In genomic region chr22:39953101-39953500, GRCh38 we compare ENCODE assay signal across 26 cellular contexts. TPM values are rescaled to one million over a fixed set of nuclear protein-coding genes. Genes with fewer than 3 reads are reported as not detected.
A peak's percentile ranks its signal among the peaks of the same experiment; 100 is the strongest.
DNase-seq lines count a peak whose midpoint lies in the region; ATAC-seq and TF ChIP-seq lines count a peak whose summit lies in the region.
"Had no signal": no experiment of that assay in that cellular context is flagged by ENCODE, and none has a peak within 500 bp of the region (broad histone marks: within the 10 kb centered on the region; RNA-seq: fewer than 3 reads in every experiment).

No MANE protein-coding gene starts in this region.

- H3K4me3 Mint-ChIP-seq in stimulated activated naive CD8-positive, alpha-beta T cell treated with anti-CD3 and anti-CD28 coated beads, Interleukin-15, Interleukin-2, amounts not matched to agents 100 ng/mL and 50 ng/mL, for 24 hours, result peak overlapping the region; percentile 1
- peak overlapping the region; percentile 74 for H3K4me3 Mint-ChIP-seq in activated T-helper 17 cell treated with anti-CD3 and anti-CD28 coated beads, Interleukin-2, amount 50 U/mL, for 72 hours
- H3K4me3 Mint-ChIP-seq in naive thymus-derived CD4-positive, alpha-beta T cell, result peak overlapping the region in 9 of 10 donors; percentile 55 to 89 (median 80)
- H3K4me3 Mint-ChIP-seq: dendritic cell treated with granulocyte-macrophage colony-stimulating factor and Interleukin-4, amounts not matched to agents 40 ng/mL and 50 ng/mL, for 4 days; H9 had no signal

- ATAC-seq in stimulated activated naive CD8-positive, alpha-beta T cell treated with anti-CD3 and anti-CD28 coated beads, Interleukin-15, Interleukin-2, amounts not matched to agents 100 U/mL and 50 U/mL, for 24 hours, result no peak
- ATAC-seq in activated T-helper 17 cell treated with anti-CD3 and anti-CD28 coated beads, Interleukin-2, amount 50 U/mL, for 72 hours (replicated peaks), result no peak
- no peak for ATAC-seq in naive thymus-derived CD4-positive, alpha-beta T cell
- ATAC-seq: activated CD4-positive, CD25-positive, alpha-beta regulatory T cell treated with anti-CD3 and anti-CD28 coated beads, Interleukin-2, amount 50 U/mL, for 24 hours had no signal

- TF ChIP-seq CTCF in thyroid gland (IDR thresholded peaks at IDR 0.05), result no peak

- H3K27me3 ChIP-seq in naive thymus-derived CD4-positive, alpha-beta T cell (ENCODE audit: control insufficient read depth in 2 of 2, insufficient read depth in 2 of 2, low read length in 2 of 2), result no peaks in the 10 kb centered on the region
- H3K27me3 ChIP-seq in thyroid gland, result no peaks in the 10 kb centered on the region
- H3K27me3 ChIP-seq: adrenal gland, SJCRH30, stomach had no signal

- peaks cover 51 to 86% of the 10 kb centered on the region in 2 donors for H3K4me1 ChIP-seq in naive thymus-derived CD4-positive, alpha-beta T cell (ENCODE audit: control insufficient read depth in 2 of 2, insufficient read depth in 2 of 2, low read length in 2 of 2)
- peaks cover 24 to 35% of the 10 kb centered on the region in 2 donors for H3K4me1 ChIP-seq in thyroid gland
- H3K4me1 ChIP-seq: adrenal gland, prostate gland, SJCRH30 had no signal

- CTCF ChIA-PET in naive thymus-derived CD4-positive, alpha-beta T cell (lab: Charles Lee), result interaction anchor here (0.7 to 2.0 kb wide), 6 partner anchors 10 to 424 kb away, joined by 3 to 10 read pairs (median 4); no protein-coding TSS in a partner anchor

- intact Hi-C loops in naive thymus-derived CD4-positive, alpha-beta T cell (cut with micrococcal nuclease), result loop anchor here in 1 of 2 donors (5.0 kb wide), 1 partner anchor 394 kb away; the partner anchor contains the start of gene ADSL
- intact Hi-C loops in thyroid gland (cut with DNase I), result no loop called here

- H3K9me3 ChIP-seq in naive thymus-derived CD4-positive, alpha-beta T cell (ENCODE audit: control insufficient read depth in 2 of 3, low read length in 3 of 3), result no peaks in the 10 kb centered on the region
- H3K9me3 ChIP-seq in thyroid gland, result no peaks in the 10 kb centered on the region
- H3K9me3 ChIP-seq: adrenal gland, prostate gland, SJCRH30, stomach had no signal

- no peak for TF ChIP-seq POLR2A in thyroid gland (IDR thresholded peaks at IDR 0.05)

- DNase-seq in stimulated activated naive CD8-positive, alpha-beta T cell treated with anti-CD3 and anti-CD28 coated beads, Interleukin-15, Interleukin-2, amounts not matched to agents 100 U/mL and 50 U/mL, for 24 hours, result no peak
- DNase-seq in naive thymus-derived CD4-positive, alpha-beta T cell, result no peak
- no peak for DNase-seq in thyroid gland
- no peak for DNase-seq in DMS79 (lab: John Stamatoyannopoulos, UW)
- DNase-seq in SW 1271 (lab: John Stamatoyannopoulos, UW), result no peak
- DNase-seq in DMS153 (lab: John Stamatoyannopoulos, UW), result no peak
- DNase-seq: adrenal gland; NCI-H1048; NCI-H1930; SJCRH30; stimulated activated CD4-positive, alpha-beta T cell treated with anti-CD3 and anti-CD28 coated beads, Interleukin-2, amount 100 ng/mL, for 24 hours; stomach; T1000 had no signal

- no peaks in the 10 kb centered on the region for H3K9me3 Mint-ChIP-seq in stimulated activated naive CD8-positive, alpha-beta T cell treated with anti-CD3 and anti-CD28 coated beads, Interleukin-15, Interleukin-2, amounts not matched to agents 100 ng/mL and 50 ng/mL, for 24 hours
- no peaks in the 10 kb centered on the region for H3K9me3 Mint-ChIP-seq in activated T-helper 17 cell treated with anti-CD3 and anti-CD28 coated beads, Interleukin-2, amount 50 U/mL, for 72 hours
- H3K9me3 Mint-ChIP-seq in naive thymus-derived CD4-positive, alpha-beta T cell, result no peaks in the 10 kb centered on the region
- H3K9me3 Mint-ChIP-seq: dendritic cell treated with granulocyte-macrophage colony-stimulating factor and Interleukin-4, amounts not matched to agents 40 ng/mL and 50 ng/mL, for 4 days; H9 had no signal

- H3K27ac Mint-ChIP-seq in stimulated activated naive CD8-positive, alpha-beta T cell treated with anti-CD3 and anti-CD28 coated beads, Interleukin-15, Interleukin-2, amounts not matched to agents 100 ng/mL and 50 ng/mL, for 24 hours, result peak overlapping the region; percentile 74
- peak overlapping the region; percentile 72 for H3K27ac Mint-ChIP-seq in activated T-helper 17 cell treated with anti-CD3 and anti-CD28 coated beads, Interleukin-2, amount 50 U/mL, for 72 hours
- peak overlapping the region in 7 of 9 donors; percentile 50 to 98 (median 94) for H3K27ac Mint-ChIP-seq in naive thymus-derived CD4-positive, alpha-beta T cell
- H3K27ac Mint-ChIP-seq: dendritic cell treated with granulocyte-macrophage colony-stimulating factor and Interleukin-4, amounts not matched to agents 40 ng/mL and 50 ng/mL, for 4 days had no signal

- H3K27me3 Mint-ChIP-seq in stimulated activated naive CD8-positive, alpha-beta T cell treated with anti-CD3 and anti-CD28 coated beads, Interleukin-15, Interleukin-2, amounts not matched to agents 100 ng/mL and 50 ng/mL, for 24 hours, result no peaks in the 10 kb centered on the region
- no peaks in the 10 kb centered on the region for H3K27me3 Mint-ChIP-seq in activated T-helper 17 cell treated with anti-CD3 and anti-CD28 coated beads, Interleukin-2, amount 50 U/mL, for 72 hours
- H3K27me3 Mint-ChIP-seq in naive thymus-derived CD4-positive, alpha-beta T cell, result no peaks in the 10 kb centered on the region

- peaks cover 96% of the 10 kb centered on the region for H3K4me1 Mint-ChIP-seq in stimulated activated naive CD8-positive, alpha-beta T cell treated with anti-CD3 and anti-CD28 coated beads, Interleukin-15, Interleukin-2, amounts not matched to agents 100 ng/mL and 50 ng/mL, for 24 hours (ENCODE audit: low read depth)
- peaks cover 69% of the 10 kb centered on the region for H3K4me1 Mint-ChIP-seq in activated T-helper 17 cell treated with anti-CD3 and anti-CD28 coated beads, Interleukin-2, amount 50 U/mL, for 72 hours
- H3K4me1 Mint-ChIP-seq in naive thymus-derived CD4-positive, alpha-beta T cell, result peaks cover 66 to 97% (median 89%) of the 10 kb centered on the region in 7 donors

- peaks cover 72% of the 10 kb centered on the region for H3K36me3 Mint-ChIP-seq in stimulated activated naive CD8-positive, alpha-beta T cell treated with anti-CD3 and anti-CD28 coated beads, Interleukin-15, Interleukin-2, amounts not matched to agents 100 ng/mL and 50 ng/mL, for 24 hours (ENCODE audit: low read depth)
- H3K36me3 Mint-ChIP-seq in activated T-helper 17 cell treated with anti-CD3 and anti-CD28 coated beads, Interleukin-2, amount 50 U/mL, for 72 hours (ENCODE audit: low read depth), result peaks cover 95% of the 10 kb centered on the region
- H3K36me3 Mint-ChIP-seq in naive thymus-derived CD4-positive, alpha-beta T cell, result peaks cover 43 to 67% (median 53%) of the 10 kb centered on the region in 5 donors

- H3K4me3 ChIP-seq in naive thymus-derived CD4-positive, alpha-beta T cell (ENCODE audit: low read length), result peak overlapping the region; percentile 8
- H3K4me3 ChIP-seq in thyroid gland (replicated peaks in 1 of 3), result no peak overlapping the region
- H3K4me3 ChIP-seq: adrenal gland, prostate gland, SJCRH30, stomach had no signal

- peaks cover 12 to 46% (median 23%) of the 10 kb centered on the region in 3 experiments for H3K36me3 ChIP-seq in naive thymus-derived CD4-positive, alpha-beta T cell (ENCODE audit: control insufficient read depth in 2 of 3, insufficient read depth in 3 of 3, low read length in 3 of 3)
- H3K36me3 ChIP-seq in thyroid gland, result no peaks in the 10 kb centered on the region
- H3K36me3 ChIP-seq: adrenal gland, prostate gland, SJCRH30, stomach had no signal

- WGBS in thyroid gland, 2 donors, result 92 to 93% methylated on average over 2 of the region's 2 CpGs

- POLR2A ChIA-PET in naive thymus-derived CD4-positive, alpha-beta T cell (lab: Charles Lee), result interaction anchor here (0.6 to 2.1 kb wide), 10 partner anchors 9 to 417 kb away, joined by 3 to 13 read pairs (median 6); no protein-coding TSS in a partner anchor

- H3K27ac ChIP-seq in naive thymus-derived CD4-positive, alpha-beta T cell (ENCODE audit: low read depth, low read length), result peak overlapping the region; percentile 69
- H3K27ac ChIP-seq in thyroid gland, result peak overlapping the region; percentile 64 to 80 (median 74)
- H3K27ac ChIP-seq: adrenal gland, KMS-11, prostate gland, SJCRH30, stomach had no signal

RNA-seq across cellular contexts. Expression of gene TMA7B, which starts 7.1 kb away (rescaled TPM):
- total RNA-seq in activated T-helper 17 cell treated with anti-CD3 and anti-CD28 coated beads, Interleukin-2, amount 50 U/mL, for 72 hours, result 1 to 10 TPM; 4.0 to 4.4 TPM
- total RNA-seq in naive thymus-derived CD4-positive, alpha-beta T cell, result 10 to 100 TPM in 2 of 5 experiments, 1 to 10 TPM in 3; 6.4 to 12.8 (median 9.5) TPM
- polyA plus RNA-seq in naive thymus-derived CD4-positive, alpha-beta T cell, result 1 to 10 TPM; 2.6 to 3.3 TPM
- total RNA-seq in thyroid gland, result under 1 TPM in 1 of 4 donors, not detected in 3; 0.59 TPM
- total RNA-seq: adrenal gland, endothelial cell of umbilical vein, H9, HT1080, mesenteric fat pad, PC-3, prostate gland had no signal
- polyA plus RNA-seq: endothelial cell of umbilical vein, stomach had no signal

RNA-seq across cellular contexts. Expression of gene FAM83F, which starts 41.7 kb away (rescaled TPM):
- 1 to 10 TPM in 1 of 2 donors, under 1 TPM in 1; 0.37 to 1.3 TPM for total RNA-seq in activated T-helper 17 cell treated with anti-CD3 and anti-CD28 coated beads, Interleukin-2, amount 50 U/mL, for 72 hours
- 10 to 100 TPM in 1 of 5 experiments, 1 to 10 TPM in 1, under 1 TPM in 3; 0.11 to 10.6 (median 0.51) TPM for total RNA-seq in naive thymus-derived CD4-positive, alpha-beta T cell
- polyA plus RNA-seq in naive thymus-derived CD4-positive, alpha-beta T cell, result under 1 TPM in 1 of 2 donors, not detected in 1; 0.20 TPM
- 10 to 100 TPM; 19.2 to 35.6 (median 26.1) TPM for total RNA-seq in thyroid gland
- total RNA-seq: endothelial cell of umbilical vein, SJCRH30 had no signal
- polyA plus RNA-seq: endothelial cell of umbilical vein had no signal

RNA-seq across cellular contexts. Expression of gene GRAP2, which starts 52.2 kb away (rescaled TPM):
- total RNA-seq in activated T-helper 17 cell treated with anti-CD3 and anti-CD28 coated beads, Interleukin-2, amount 50 U/mL, for 72 hours, result 10 to 100 TPM; 50.7 to 94.2 TPM
- total RNA-seq in naive thymus-derived CD4-positive, alpha-beta T cell, result 100 to 1,000 TPM; 108 to 156 (median 145) TPM
- polyA plus RNA-seq in naive thymus-derived CD4-positive, alpha-beta T cell, result 100 to 1,000 TPM in 1 of 2 donors, 10 to 100 TPM in 1; 55.2 to 109 TPM
- total RNA-seq in thyroid gland, result 1 to 10 TPM in 2 of 4 donors, under 1 TPM in 2; 0.27 to 7.2 (median 0.96) TPM
- total RNA-seq: endothelial cell of umbilical vein, H9, PC-3, SJCRH30 had no signal

RNA-seq across cellular contexts. Expression of gene ENTHD1, which starts 59.5 kb away (rescaled TPM):
- total RNA-seq in activated T-helper 17 cell treated with anti-CD3 and anti-CD28 coated beads, Interleukin-2, amount 50 U/mL, for 72 hours, result 1 to 10 TPM in 1 of 2 donors, under 1 TPM in 1; 0.58 to 1.2 TPM
- total RNA-seq in naive thymus-derived CD4-positive, alpha-beta T cell, result under 1 TPM in 3 of 5 experiments, not detected in 2; 0.12 to 0.60 (median 0.30) TPM
- under 1 TPM; 0.19 to 0.24 TPM for polyA plus RNA-seq in naive thymus-derived CD4-positive, alpha-beta T cell
- 1 to 10 TPM in 1 of 4 donors, not detected in 3; 1.3 TPM for total RNA-seq in thyroid gland
- total RNA-seq: endothelial cell of umbilical vein, H9, HT1080, mesenteric fat pad, PC-3, SJCRH30, skeletal muscle tissue, stomach, ureter had no signal
- polyA plus RNA-seq: adrenal gland, endothelial cell of umbilical vein, stomach had no signal

Comparison
In these comparisons a context has a peak if more than half of its experiments do, and no peak if none do; other contexts are left out.
1. H3K4me3 Mint-ChIP-seq: peak in every context shown above with its lines; median percentile 80 in naive thymus-derived CD4-positive, alpha-beta T cell; 74 in activated T-helper 17 cell treated with anti-CD3 and anti-CD28 coated beads, Interleukin-2, amount 50 U/mL, for 72 hours; 1 in stimulated activated naive CD8-positive, alpha-beta T cell treated with anti-CD3 and anti-CD28 coated beads, Interleukin-15, Interleukin-2, amounts not matched to agents 100 ng/mL and 50 ng/mL, for 24 hours.
2. RNA of gene GRAP2, which starts 52.2 kb away (total RNA-seq): 108 to 156 TPM in naive thymus-derived CD4-positive, alpha-beta T cell and 50.7 to 94.2 TPM in activated T-helper 17 cell treated with anti-CD3 and anti-CD28 coated beads, Interleukin-2, amount 50 U/mL, for 72 hours; 0.27 to 7.2 TPM in thyroid gland; every median in the first group is over 4 times any median in the second.
3. Peak in every context shown above with its lines, with median percentiles within 50 percentile points of each other: H3K27ac Mint-ChIP-seq.